ENCODE assay signal across 29 cellular contexts in genomic region chr10:132802694-132803320, GRCh38. TPM values are rescaled to one million over a fixed set of nuclear protein-coding genes. Genes with fewer than 3 reads are reported as not detected.
"Had no signal": no experiment of that assay in that cellular context is flagged by ENCODE, and none has a peak within 500 bp of the region (broad histone marks: within the 10 kb centered on the region; RNA-seq: fewer than 3 reads in every experiment).

No MANE protein-coding gene starts in this region.

- H3K4me2 ChIP-seq: hepatocyte had no signal

- H3K9ac ChIP-seq: parathyroid adenoma had no signal

- H3K27ac ChIP-seq: hepatocyte, parathyroid adenoma, skin epidermis, tibial artery, VCaP had no signal

- H3K27me3 ChIP-seq: hepatocyte had no signal

- H3K4me1 ChIP-seq: parathyroid adenoma, tibial artery had no signal

- H3K4me3 ChIP-seq: hepatocyte, skin epidermis, tibial artery had no signal

- H3K36me3 ChIP-seq: tibial artery had no signal

- H3K79me2 ChIP-seq: hepatocyte, parathyroid adenoma had no signal

- ATAC-seq: activated CD8-positive, alpha-beta T cell treated with anti-CD3 and anti-CD28 coated beads, Interleukin-2, amount 10 ng/mL, durations not matched to agents 7 days and 5 days; activated naive CD4-positive, alpha-beta T cell treated with anti-CD3 and anti-CD28 coated beads, Interleukin-2, amount 50 U/mL, for 72 hours; esophagus mucosa; left cardiac atrium; right cardiac atrium; stimulated activated effector memory CD8-positive, alpha-beta T cell treated with anti-CD3 and anti-CD28 coated beads, Interleukin-12 subunit alpha, Interleukin-12 subunit beta, amount 100 ng/mL, for 72 hours had no signal

- H2AFZ ChIP-seq: hepatocyte, parathyroid adenoma had no signal

- FAIRE-seq: urothelium cell line had no signal

- DNase-seq: activated CD4-positive, alpha-beta T cell treated with anti-CD3 and anti-CD28 coated beads for 1 hour; activated CD4-positive, alpha-beta T cell treated with anti-CD3 and anti-CD28 coated beads, Interleukin-2, amount 50 U/mL, for 1 hour; activated CD8-positive, alpha-beta T cell treated with anti-CD3 and anti-CD28 coated beads, Interleukin-2, amount 10 ng/mL, durations not matched to agents 7 days and 5 days; activated gamma-delta T cell; aorta; effector CD8-positive, alpha-beta T cell; foreskin melanocyte; islet precursor cell; stimulated activated CD4-positive, alpha-beta T cell treated with anti-CD3 and anti-CD28 coated beads, Interleukin-1b, Interleukin-23, amount 100 ng/mL, for 48 hours; stimulated activated naive CD8-positive, alpha-beta T cell treated with anti-CD3 and anti-CD28 coated beads, Interleukin-15, amount 100 ng/mL, for 72 hours; tibial artery had no signal

RNA-seq across cellular contexts. Expression of gene NKX6-2, which starts 16.9 kb away (rescaled TPM):
- total RNA-seq: activated CD8-positive, alpha-beta T cell treated with anti-CD3 and anti-CD28 coated beads, Interleukin-2, amount 10 ng/mL, durations not matched to agents 7 days and 5 days; activated naive CD4-positive, alpha-beta T cell treated with anti-CD3 and anti-CD28 coated beads, Interleukin-2, amount 50 U/mL, for 72 hours; activated T-helper 1 cell treated with anti-CD3 and anti-CD28 coated beads, Interleukin-12 subunit alpha, Interleukin-12 subunit beta, Interleukin-2, Interleukin-4 antibody, amounts not matched to agents 30 ng/mL and 10 ng/mL and 1 ng/mL, durations not matched to agents 14 hours and 24 hours and 36 hours; aorta; cardiac septum; chondrocyte; left cardiac atrium; lower leg skin; mononuclear cell; myocyte; pulmonary artery endothelial cell; right cardiac atrium; T-helper 2 cell treated with Interferon-gamma antibody and Interleukin-4, amounts not matched to agents 100 ng/mL and 5 ng/mL, for 36 hours had no signal
- polyA plus RNA-seq: aorta had no signal
